ENCODE assay signal across 31 cellular contexts in the genomic region with DNA sequence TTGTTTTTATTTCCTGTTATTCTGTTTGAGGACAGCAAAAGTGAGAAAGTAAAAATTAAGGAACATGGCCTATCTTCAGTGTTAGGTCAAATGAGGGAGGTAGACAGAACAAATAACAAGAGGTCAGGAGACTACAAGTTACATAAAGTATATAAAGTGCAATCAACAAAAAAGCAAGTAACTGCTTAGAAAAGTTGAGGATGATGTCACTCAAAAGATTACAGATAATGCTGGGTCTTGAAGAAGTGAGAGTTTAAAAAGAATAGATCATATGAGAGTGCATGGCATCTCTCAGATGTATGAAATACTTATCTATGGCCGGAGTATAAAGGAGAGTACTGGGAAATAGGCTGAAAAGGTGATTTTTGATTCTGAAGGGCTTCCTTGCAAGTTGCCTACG.
DNase-seq lines count a peak whose midpoint lies in the region; ATAC-seq, FAIRE-seq and TF ChIP-seq lines count a peak whose summit lies in the region.
"Had no signal": no experiment of that assay in that cellular context is flagged by ENCODE, and none has a peak within 500 bp of the region (broad histone marks: within the 10 kb centered on the region; RNA-seq: fewer than 3 reads in every experiment).

No MANE protein-coding gene starts in this region.

- intact Hi-C loops in HepG2 (cut with micrococcal nuclease; ENCODE audit: unreplicated experiment) (no loop called here), right lobe of liver (cut with DNase I) (no loop called here), K562 (cut with micrococcal nuclease) (no loop called here)

- FAIRE-seq in HepG2 (lab: Jason Lieb, UNC) (no peak), K562 (lab: Jason Lieb, UNC) (no peak)
- FAIRE-seq: A204.1, A549, D721Med had no signal

- TF ChIP-seq POLR2A in HepG2 (IDR thresholded peaks at IDR 0.05; ENCODE audit: insufficient read depth in 1 of 2, low read depth in 2 of 2, low read length in 2 of 2) (no peak), right lobe of liver (IDR thresholded peaks at IDR 0.05) (no peak), K562 (conservative IDR thresholded peaks at IDR 0.05) (no peak)

- H3K9ac ChIP-seq in HepG2 (ENCODE audit: insufficient read depth, low read depth, low read length) (no peak overlapping the region), K562 (ENCODE audit: insufficient read depth in 1 of 2, low read depth in 2 of 2, low read length in 2 of 2) (no peak overlapping the region)
- H3K9ac ChIP-seq: BLaER1; BLaER1 treated with 17β-estradiol and CSF1 and Interleukin-3, amounts not matched to agents 10 nM and 100 nM had no signal

- no peak for TF ChIP-seq RAD21 in HepG2 (CRISPR knock-in tag; IDR thresholded peaks at IDR 0.05)
- TF ChIP-seq RAD21 in K562 (CRISPR knock-in tag; conservative IDR thresholded peaks at IDR 0.05 in 1 of 2, IDR thresholded peaks at IDR 0.05 in 1 of 2): no peak

- ATAC-seq in HepG2 (no peak), right lobe of liver (no peak), K562 (no peak)
- ATAC-seq: A549; CD8-positive, alpha-beta T cell had no signal

- H4K20me1 ChIP-seq in HepG2 (ENCODE audit: insufficient read depth, low read length) (no peaks in the 10 kb centered on the region), K562 (replicated peaks; ENCODE audit: control insufficient read depth, insufficient read depth, low read length) (no peaks in the 10 kb centered on the region)
- H4K20me1 ChIP-seq: BLaER1; BLaER1 treated with 17β-estradiol and CSF1 and Interleukin-3, amounts not matched to agents 10 nM and 100 nM had no signal

- no peak overlapping the region for H3K27ac ChIP-seq in HepG2 (ENCODE audit: extremely low read length, insufficient read depth, low read length)
- no peak overlapping the region for H3K27ac ChIP-seq in right lobe of liver
- no peak overlapping the region for H3K27ac ChIP-seq in K562 (ENCODE audit: extremely low read depth, low read depth, low read length)
- H3K27ac ChIP-seq: 22Rv1; A549; BLaER1; BLaER1 treated with 17β-estradiol and CSF1 and Interleukin-3, amounts not matched to agents 10 nM and 100 nM; C4-2B had no signal

- DNase-seq in HepG2 (ENCODE audit: low spot score) (no peak), right lobe of liver (no peak), K562 (ENCODE audit: extremely low read depth in 1 of 4, low spot score in 3 of 4) (no peak), NAMALWA (ENCODE audit: low spot score) (no peak)
- DNase-seq: 8988T; ACHN; AML-193; BE2C; C1 segment of cervical spinal cord; Caco-2; Calu3; CD4-positive, alpha-beta memory T cell; CD4-positive, alpha-beta T cell; CD4-positive, CD25-positive, alpha-beta regulatory T cell; CD8-positive, alpha-beta memory T cell; CD8-positive, alpha-beta T cell; COR-L47; DMS 273 treated with DMSO at 0.1 percent for 48 hours; DMS153; DMS53; DMS79; DMS79 treated with DMSO at 0.1 percent for 48 hours; DND-41; EL had no signal

- in situ Hi-C loops in HepG2 (cut with HindIII; ENCODE audit: extremely low pct_ligation_motif_present, low pct_unique_long_range_greater_than_20kb): no loop called here
- in situ Hi-C loops in K562 (cut with MboI): no loop called here

- POLR2A ChIA-PET in HepG2 (lab: Yijun Ruan, JAX) (no interaction called here), K562 (lab: Yijun Ruan, JAX) (interaction anchor here (0.8 kb wide), 1 partner anchor 14 kb away, joined by 3 read pairs; no protein-coding TSS in a partner anchor)

- WGBS in HepG2 (ENCODE audit: low lambda C conversion rate): 96% methylated on average over 2 of the region's 2 CpGs
- 100% methylated on average over 2 of the region's 2 CpGs for WGBS in right lobe of liver (ENCODE audit: insufficient coverage, low coverage, low lambda C conversion rate, missing lambda C conversion rate)
- 90% methylated on average over 2 of the region's 2 CpGs for WGBS in K562 (ENCODE audit: insufficient coverage, low coverage, missing lambda C conversion rate)

- H3K9me1 ChIP-seq in K562 (ENCODE audit: control insufficient read depth, insufficient read depth, low read length): no peaks in the 10 kb centered on the region

- CTCF ChIA-PET in HepG2 (lab: Yijun Ruan, JAX; ENCODE audit: low intra/inter-chr PET ratio, low total read pairs): no interaction called here
- CTCF ChIA-PET in K562 (lab: Yijun Ruan, JAX; ENCODE audit: low intra/inter-chr PET ratio): interaction anchor here (0.6 kb wide), 1 partner anchor 46 kb away, joined by 4 read pairs; no protein-coding TSS in a partner anchor

- no peaks in the 10 kb centered on the region for H3K27me3 ChIP-seq in HepG2 (ENCODE audit: control insufficient read depth in 1 of 2, insufficient read depth in 2 of 2, low read length in 2 of 2)
- no peaks in the 10 kb centered on the region for H3K27me3 ChIP-seq in right lobe of liver
- no peaks in the 10 kb centered on the region for H3K27me3 ChIP-seq in K562 (ENCODE audit: control insufficient read depth in 2 of 2, insufficient read depth in 2 of 2, low read length in 2 of 2)
- H3K27me3 ChIP-seq: BE2C; BLaER1; BLaER1 treated with 17β-estradiol and CSF1 and Interleukin-3, amounts not matched to agents 10 nM and 100 nM had no signal

- TF ChIP-seq CTCF in HepG2 (CRISPR knock-in tag; IDR thresholded peaks at IDR 0.05) (no peak), right lobe of liver (IDR thresholded peaks at IDR 0.05) (no peak), K562 (IDR thresholded peaks at IDR 0.05 in 2 of 3, conservative IDR thresholded peaks at IDR 0.05 in 1 of 3; ENCODE audit: insufficient read depth in 2 of 3, low read depth in 1 of 3, low read length in 3 of 3) (no peak)

- H2AFZ ChIP-seq in HepG2 (ENCODE audit: low read length): no peak overlapping the region
- no peak overlapping the region for H2AFZ ChIP-seq in K562 (ENCODE audit: low read depth, low read length)

- H3K9me3 ChIP-seq in HepG2 (ENCODE audit: low read length) (no peaks in the 10 kb centered on the region), right lobe of liver (no peaks in the 10 kb centered on the region), K562 (replicated peaks; ENCODE audit: control insufficient read depth, insufficient read depth, low read depth, low read length) (no peaks in the 10 kb centered on the region)
- H3K9me3 ChIP-seq: A549; BE2C; BLaER1; BLaER1 treated with 17β-estradiol and CSF1 and Interleukin-3, amounts not matched to agents 10 nM and 100 nM; Caco-2 had no signal

- H3K36me3 ChIP-seq in HepG2 (replicated peaks in 1 of 2; ENCODE audit: control insufficient read depth in 1 of 2, insufficient read depth in 2 of 2, low read length in 2 of 2): no peaks in the 10 kb centered on the region
- H3K36me3 ChIP-seq in right lobe of liver: no peaks in the 10 kb centered on the region
- H3K36me3 ChIP-seq in K562 (ENCODE audit: control insufficient read depth, insufficient read depth, low read length): peaks cover 8% of the 10 kb centered on the region; the same call in 1 of the 3 replicates
- H3K36me3 ChIP-seq: BE2C had no signal

- H3K4me1 ChIP-seq in HepG2 (ENCODE audit: insufficient read depth, low read length) (no peaks in the 10 kb centered on the region), right lobe of liver (no peaks in the 10 kb centered on the region), K562 (replicated peaks in 1 of 2; ENCODE audit: control insufficient read depth in 2 of 2, insufficient read depth in 2 of 2, low read length in 2 of 2) (peaks cover 0 to 9% of the 10 kb centered on the region in 2 experiments; a peak in 1 of 5 replicates)
- H3K4me1 ChIP-seq: A549; BE2C; BLaER1; BLaER1 treated with 17β-estradiol and CSF1 and Interleukin-3, amounts not matched to agents 10 nM and 100 nM had no signal

- TF ChIP-seq EP300 in HepG2 (IDR thresholded peaks at IDR 0.05; ENCODE audit: low read depth in 2 of 2, low read length in 2 of 2) (no peak), HepG2 (CRISPR knock-in tag; IDR thresholded peaks at IDR 0.05; ENCODE audit: borderline replicate concordance) (no peak), K562 (IDR thresholded peaks at IDR 0.05; ENCODE audit: low read length) (no peak)

- no TSS peak for BruUV-seq in HepG2 (replicated peaks; lab: Mats Ljungman, UMichigan)
- BruUV-seq in K562 (replicated peaks; lab: Mats Ljungman, UMichigan): no TSS peak

- H3K4me3 ChIP-seq in HepG2 (replicated peaks in 1 of 3; ENCODE audit: insufficient read depth in 1 of 3, low read depth in 2 of 3, low read length in 3 of 3): no peak overlapping the region
- H3K4me3 ChIP-seq in right lobe of liver: no peak overlapping the region
- H3K4me3 ChIP-seq in K562: no peak overlapping the region
- H3K4me3 ChIP-seq: A549; BLaER1; BLaER1 treated with 17β-estradiol and CSF1 and Interleukin-3, amounts not matched to agents 10 nM and 100 nM had no signal

- no peak overlapping the region for H3K4me2 ChIP-seq in HepG2 (ENCODE audit: low read depth, low read length)
- no peak overlapping the region for H3K4me2 ChIP-seq in K562 (ENCODE audit: insufficient read depth, low read length)
- H3K4me2 ChIP-seq: A549; BLaER1; BLaER1 treated with 17β-estradiol and CSF1 and Interleukin-3, amounts not matched to agents 10 nM and 100 nM had no signal

- H3K79me2 ChIP-seq in HepG2 (ENCODE audit: insufficient read depth, low read length) (no peaks in the 10 kb centered on the region), K562 (ENCODE audit: control insufficient read depth, insufficient read depth, low read length) (no peaks in the 10 kb centered on the region)

TF ChIP-seq in HepG2, 621 proteins besides CTCF, POLR2A, EP300 and RAD21:
- TF ChIP-seq ATF7 (IDR thresholded peaks at IDR 0.05): peak; percentile 61
- no peak for TF ChIP-seq ATF7 (CRISPR knock-in tag; IDR thresholded peaks at IDR 0.05)
- TF ChIP-seq NFKB2 (CRISPR knock-in tag; IDR thresholded peaks at IDR 0.05; ENCODE audit: borderline replicate concordance): no peak

TF ChIP-seq in K562, 482 proteins besides CTCF, POLR2A, EP300 and RAD21 (continues in another document):
- TF ChIP-seq ZNF507 (tag; conservative IDR thresholded peaks at IDR 0.05) (no peak), HNRNPK (IDR thresholded peaks at IDR 0.05; ENCODE audit: low read depth, low read length, poor library complexity, severe bottlenecking) (no peak), ZNF696 (CRISPR knock-in tag; conservative IDR thresholded peaks at IDR 0.05) (no peak), JUND (IDR thresholded peaks at IDR 0.05; ENCODE audit: borderline replicate concordance, low read depth, low read length) (peak; percentile 26; the same call in 1 of the 2 replicates), JUND (tag; IDR thresholded peaks at IDR 0.05; ENCODE audit: borderline replicate concordance, low read depth, low read length) (no peak)
